ENCODE assay signal across 10 cellular contexts in genomic region chr12:14841761-14842160, GRCh38. TPM values are rescaled to one million over a fixed set of nuclear protein-coding genes. Genes with fewer than 3 reads are reported as not detected.
DNase-seq lines count a peak whose midpoint lies in the region; ATAC-seq and TF ChIP-seq lines count a peak whose summit lies in the region.
"Had no signal": no experiment of that assay in that cellular context is flagged by ENCODE, and none has a peak within 500 bp of the region (broad histone marks: within the 10 kb centered on the region; RNA-seq: fewer than 3 reads in every experiment).

No MANE protein-coding gene starts in this region.

- H3K9me3 Mint-ChIP-seq in CD4-positive, alpha-beta T cell, result no peaks in the 10 kb centered on the region

- no peaks in the 10 kb centered on the region for H3K27me3 ChIP-seq in kidney epithelial cell (ENCODE audit: control insufficient read depth, insufficient read depth, low read length)
- H3K27me3 ChIP-seq in subcutaneous abdominal adipose tissue (ENCODE audit: control insufficient read depth in 5 of 5, insufficient read depth in 4 of 5, low read length in 5 of 5), result no peaks in the 10 kb centered on the region
- H3K27me3 ChIP-seq in CD4-positive, alpha-beta T cell (ENCODE audit: control insufficient read depth, insufficient read depth, low read length), result peaks cover 1% of the 10 kb centered on the region

- peaks cover 7 to 41% (median 31%) of the 10 kb centered on the region in 5 donors for H3K4me1 ChIP-seq in subcutaneous abdominal adipose tissue (ENCODE audit: control insufficient read depth in 5 of 5, insufficient read depth in 5 of 5, low read length in 5 of 5)

- POLR2A ChIA-PET in CD4-positive, alpha-beta T cell (lab: Charles Lee), result no interaction called here

- H3K27ac ChIP-seq in coronary artery (peak overlapping the region; percentile 89 to 90), subcutaneous abdominal adipose tissue (ENCODE audit: low read depth, low read length) (peak overlapping the region; percentile 63)
- H3K27ac ChIP-seq in CD4-positive, alpha-beta T cell (ENCODE audit: low read depth, low read length), result no peak overlapping the region

- ATAC-seq in CD4-positive, alpha-beta T cell (ENCODE audit: poor library complexity), result no peak
- ATAC-seq in HG03442 (IDR thresholded peaks at IDR 0.05; ENCODE audit: unreplicated experiment), result no peak

- DNase-seq in HS-27A (ENCODE audit: low read depth), result peak; percentile 78
- peak; percentile 86 for DNase-seq in coronary artery (ENCODE audit: low spot score)
- peak; percentile 32 for DNase-seq in kidney epithelial cell (ENCODE audit: low read depth)
- no peak for DNase-seq in GM19238 (ENCODE audit: insufficient read length, low spot score)
- no peak for DNase-seq in CD4-positive, alpha-beta T cell
- no peak for DNase-seq in ureter (ENCODE audit: low spot score)
- DNase-seq: activated CD4-positive, CD25-positive, alpha-beta regulatory T cell treated with anti-CD3 and anti-CD28 coated beads, Interleukin-2, amount 50 U/mL, for 72 hours; NCI-H510A had no signal

- H3K36me3 ChIP-seq in kidney epithelial cell (ENCODE audit: control insufficient read depth, insufficient read depth, low read length) (no peaks in the 10 kb centered on the region), subcutaneous abdominal adipose tissue (ENCODE audit: control insufficient read depth in 5 of 5, insufficient read depth in 5 of 5, low read length in 5 of 5) (no peaks in the 10 kb centered on the region)

- intact Hi-C loops in CD4-positive, alpha-beta T cell (cut with DNase I, micrococcal nuclease), result no loop called here

- CTCF ChIA-PET in CD4-positive, alpha-beta T cell (lab: Charles Lee), result no interaction called here

- peaks cover 9% of the 10 kb centered on the region for H3K4me1 Mint-ChIP-seq in CD4-positive, alpha-beta T cell (ENCODE audit: low read depth)

- no peak overlapping the region for H3K27ac Mint-ChIP-seq in CD4-positive, alpha-beta T cell

- peak overlapping the region in 1 of 5 donors; percentile 35 for H3K9ac ChIP-seq in subcutaneous abdominal adipose tissue (ENCODE audit: low read length in 5 of 5)

- H3K27me3 Mint-ChIP-seq in CD4-positive, alpha-beta T cell, result peaks cover 17% of the 10 kb centered on the region

- H3K4me3 ChIP-seq in coronary artery (peak overlapping the region; percentile 59), kidney epithelial cell (ENCODE audit: low read depth, low read length) (no peak overlapping the region), subcutaneous abdominal adipose tissue (ENCODE audit: low read depth in 1 of 5, low read length in 5 of 5) (peak overlapping the region in 2 of 5 donors; percentile 6 to 18)

- TF ChIP-seq CTCF in coronary artery (IDR thresholded peaks at IDR 0.05) (no peak), kidney epithelial cell (IDR thresholded peaks at IDR 0.05; ENCODE audit: insufficient read depth, low read length, poor library complexity, severe bottlenecking) (no peak)
- TF ChIP-seq CTCF in CD4-positive, alpha-beta T cell (IDR thresholded peaks at IDR 0.05), result no peak

- H3K4me3 Mint-ChIP-seq in CD4-positive, alpha-beta T cell, result no peak overlapping the region

- no peaks in the 10 kb centered on the region for H3K36me3 Mint-ChIP-seq in CD4-positive, alpha-beta T cell (ENCODE audit: low read depth)

- peaks cover 0 to 3% (median 0%) of the 10 kb centered on the region in 5 donors for H3K9me3 ChIP-seq in subcutaneous abdominal adipose tissue (ENCODE audit: control insufficient read depth in 5 of 5, low read length in 5 of 5)
- no peaks in the 10 kb centered on the region for H3K9me3 ChIP-seq in CD4-positive, alpha-beta T cell (ENCODE audit: control insufficient read depth, low read length)

RNA-seq across cellular contexts. Expression of gene ART4, which starts 1.6 kb away (rescaled TPM):
- not detected in 2 replicates for total RNA-seq in kidney epithelial cell
- not detected for total RNA-seq in CD4-positive, alpha-beta T cell
- total RNA-seq in ureter, result 1.5 TPM

RNA-seq across cellular contexts. Expression of gene SMCO3, which starts 27.8 kb away (rescaled TPM):
- total RNA-seq in kidney epithelial cell (not detected in 2 replicates), ureter (not detected)
- not detected for total RNA-seq in CD4-positive, alpha-beta T cell

RNA-seq across cellular contexts. Expression of gene C12orf60, which starts 38.3 kb away (rescaled TPM):
- 4.7 and 4.9 TPM in 2 replicates for total RNA-seq in kidney epithelial cell
- total RNA-seq in CD4-positive, alpha-beta T cell, result under 1 TPM; 0.11 to 0.22 TPM
- total RNA-seq in ureter, result 0.99 TPM

RNA-seq across cellular contexts. Expression of gene WBP11, which starts 38.5 kb away (rescaled TPM):
- total RNA-seq in kidney epithelial cell, result 21.7 and 31.4 TPM in 2 replicates
- total RNA-seq in CD4-positive, alpha-beta T cell, result 100 to 1,000 TPM; 169 to 188 TPM
- 54.0 TPM for total RNA-seq in ureter

RNA-seq across cellular contexts. Expression of gene MGP, which starts 43.9 kb away (rescaled TPM):
- total RNA-seq in kidney epithelial cell, result 2.2 and 4.0 TPM in 2 replicates
- total RNA-seq in CD4-positive, alpha-beta T cell, result 1 to 10 TPM; 1.3 to 1.8 TPM
- 500 TPM for total RNA-seq in ureter

Comparison
In these comparisons a context has a peak if more than half of its experiments do, and no peak if none do; other contexts are left out.
1. DNase-seq: peak in HS-27A (single experiment), coronary artery (single experiment) and kidney epithelial cell (single experiment); none in GM19238 (single experiment), CD4-positive, alpha-beta T cell (0 of 10) and ureter (single experiment).